5 cellular contexts compared by ENCODE assay signal in the genomic region with DNA sequence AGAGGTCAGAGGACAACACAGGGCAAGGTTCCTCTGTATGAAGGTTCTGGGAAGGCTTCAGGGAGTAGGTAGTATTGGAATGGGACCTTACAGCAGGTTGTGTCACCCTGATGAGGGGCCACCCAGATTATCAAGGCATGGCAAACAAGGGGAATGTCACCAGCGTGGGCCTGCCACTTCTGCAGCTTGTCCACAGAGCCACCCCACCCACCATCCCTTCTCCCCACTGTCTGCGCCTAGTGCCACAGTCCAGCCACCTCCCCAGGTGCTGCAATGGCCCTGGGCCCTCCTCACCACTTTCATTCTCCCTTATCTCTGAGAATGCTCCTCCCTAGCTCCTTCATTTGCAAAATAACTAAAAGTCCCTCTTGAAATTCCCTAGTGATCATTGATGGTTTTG.
"Had no signal": no experiment of that assay in that cellular context is flagged by ENCODE, and none has a peak within 500 bp of the region (broad histone marks: within the 10 kb centered on the region; RNA-seq: fewer than 3 reads in every experiment).

No MANE protein-coding gene starts in this region.

- H3K4me2 ChIP-seq: GM23338 had no signal

- DNase-seq: H9, HCEC 1CT had no signal

- FAIRE-seq: H1, H54 had no signal

- H3K4me3 ChIP-seq: GM23338 had no signal

- ATAC-seq: GM23338 had no signal

- H2AFZ ChIP-seq: GM23338 had no signal
